Comparison of ENCODE assay signal across 1 cellular context in genomic region chr10:129942936-129943724, GRCh38.
TF ChIP-seq lines count a peak whose summit lies in the region.

No MANE protein-coding gene starts in this region.

TF ChIP-seq in GM23338, 12 proteins besides CTCF, POLR2A, EP300 and RAD21 (continued from another document):
- TF ChIP-seq REST (IDR thresholded peaks at IDR 0.05; ENCODE audit: unreplicated experiment) (no peak), EZH2phosphoT487 (IDR thresholded peaks at IDR 0.05; ENCODE audit: unreplicated experiment) (no peak), ZNF462 (CRISPR knock-in tag; IDR thresholded peaks at IDR 0.05) (no peak), ZNF114 (CRISPR knock-in tag; IDR thresholded peaks at IDR 0.05) (no peak), EZH2 (IDR thresholded peaks at IDR 0.05; ENCODE audit: low read depth, unreplicated experiment) (no peak), CREB1 (CRISPR knock-in tag; IDR thresholded peaks at IDR 0.05; ENCODE audit: low read depth) (no peak), ZNF331 (CRISPR knock-in tag; IDR thresholded peaks at IDR 0.05; ENCODE audit: low read depth) (no peak), STAT1 (IDR thresholded peaks at IDR 0.05; ENCODE audit: unreplicated experiment) (no peak), POLR2AphosphoS5 (IDR thresholded peaks at IDR 0.05; ENCODE audit: low read depth) (no peak)
